Comparison of ENCODE assay signal across 20 cellular contexts in the genomic region with DNA sequence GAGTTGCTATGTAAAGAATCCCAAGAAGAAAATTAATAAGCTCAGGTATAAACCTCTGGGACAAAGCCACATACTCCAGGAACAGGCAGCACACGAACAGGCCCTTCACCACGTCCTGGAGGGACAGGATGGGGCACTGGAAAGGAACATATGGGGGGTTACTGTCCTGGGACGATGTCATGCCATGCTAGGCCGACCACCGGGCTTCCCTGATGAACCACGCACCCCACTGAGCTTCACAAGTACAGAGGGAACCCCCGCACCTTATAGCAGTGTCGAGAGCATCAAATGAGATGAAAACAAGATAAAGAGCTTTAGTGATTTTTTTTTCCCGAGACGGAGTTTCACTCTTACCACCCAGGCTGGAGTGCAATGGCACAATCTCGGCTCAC. TPM values are rescaled to one million over a fixed set of nuclear protein-coding genes. Genes with fewer than 3 reads are reported as not detected.
A peak's percentile ranks its signal among the peaks of the same experiment; 100 is the strongest.
DNase-seq lines count a peak whose midpoint lies in the region; ATAC-seq, FAIRE-seq and TF ChIP-seq lines count a peak whose summit lies in the region.
"Had no signal": no experiment of that assay in that cellular context is flagged by ENCODE, and none has a peak within 500 bp of the region (broad histone marks: within the 10 kb centered on the region; RNA-seq: fewer than 3 reads in every experiment).

No MANE protein-coding gene starts in this region.

- TF ChIP-seq POLR2A in GM12878 (IDR thresholded peaks at IDR 0.05; ENCODE audit: low read depth, low read length), result 0 out of 2 replicates have a peak, but pooled peaks have one; percentile 21

- no peaks in the 10 kb centered on the region; the same call in 2 of the 3 replicates for H3K9me3 ChIP-seq in GM12878 (replicated peaks; ENCODE audit: control insufficient read depth, insufficient read depth, low read length)
- H3K9me3 ChIP-seq: ascending aorta, left ventricle myocardium inferior, testis had no signal

- H3K36me3 Mint-ChIP-seq in T-helper 1 cell treated with Interleukin-12 subunit alpha and Interleukin-12 subunit beta and Interleukin-4 antibody, amounts not matched to agents 30 μg/mL and 1 μg/mL, for 36 hours (ENCODE audit: low read depth), result peaks cover 55% of the 10 kb centered on the region
- H3K36me3 Mint-ChIP-seq in progenitor cell of endocrine pancreas (ENCODE audit: insufficient read depth), result peaks cover 26% of the 10 kb centered on the region

- peaks cover 4% of the 10 kb centered on the region for H3K4me1 Mint-ChIP-seq in T-helper 1 cell treated with Interleukin-12 subunit alpha and Interleukin-12 subunit beta and Interleukin-4 antibody, amounts not matched to agents 30 μg/mL and 1 μg/mL, for 36 hours (ENCODE audit: low read depth)
- no peaks in the 10 kb centered on the region for H3K4me1 Mint-ChIP-seq in progenitor cell of endocrine pancreas (ENCODE audit: low read depth)
- H3K4me1 Mint-ChIP-seq: nephron progenitor cell had no signal

- H3K4me1 ChIP-seq in GM12878 (ENCODE audit: control insufficient read depth, insufficient read depth, low read length), result no peaks in the 10 kb centered on the region; the same call in 1 of the 2 replicates
- H3K4me1 ChIP-seq: ascending aorta, foreskin keratinocyte had no signal

- TF ChIP-seq EP300 in GM12878 (IDR thresholded peaks at IDR 0.05; ENCODE audit: borderline replicate concordance in 1 of 2, control insufficient read depth in 1 of 2, low read depth in 2 of 2, low read length in 2 of 2), result no peak

- H3K36me3 ChIP-seq in GM12878 (ENCODE audit: control insufficient read depth in 2 of 2, insufficient read depth in 2 of 2, low read length in 1 of 2), result peaks cover 56 to 70% of the 10 kb centered on the region in 2 experiments

- RAD21 ChIA-PET in GM12878 (lab: Charles Lee; ENCODE audit: unreplicated experiment), result interaction anchor here (0.7 kb wide), 1 partner anchor 10 kb away, joined by 4 read pairs; no protein-coding TSS in a partner anchor

- H3K4me2 ChIP-seq in GM12878 (ENCODE audit: control insufficient read depth, insufficient read depth), result no peak overlapping the region

- H3K27ac ChIP-seq in GM12878 (ENCODE audit: control insufficient read depth, insufficient read depth), result no peak overlapping the region
- H3K27ac ChIP-seq: 22Rv1, ascending aorta, foreskin keratinocyte, left ventricle myocardium inferior had no signal

- CTCF ChIA-PET in GM12878 (lab: Yijun Ruan, JAX), result interaction anchor here (0.6 to 2.1 kb wide), 2 partner anchors 10 to 249 kb away, joined by 3 to 10 read pairs; no protein-coding TSS in a partner anchor

- H3K9me3 Mint-ChIP-seq in T-helper 1 cell treated with Interleukin-12 subunit alpha and Interleukin-12 subunit beta and Interleukin-4 antibody, amounts not matched to agents 30 μg/mL and 1 μg/mL, for 36 hours, result no peaks in the 10 kb centered on the region
- no peaks in the 10 kb centered on the region for H3K9me3 Mint-ChIP-seq in progenitor cell of endocrine pancreas (ENCODE audit: low read depth)
- H3K9me3 Mint-ChIP-seq: nephron progenitor cell had no signal

- H4K20me1 ChIP-seq in GM12878 (ENCODE audit: control insufficient read depth, insufficient read depth), result no peaks in the 10 kb centered on the region; the same call in 1 of the 2 replicates

- TF ChIP-seq CTCF in GM13977 (IDR thresholded peaks at IDR 0.05; ENCODE audit: extremely low read depth, insufficient read depth, missing control alignments), result no peak
- no peak for TF ChIP-seq CTCF in GM12878 (IDR thresholded peaks at IDR 0.05 in 2 of 3, conservative IDR thresholded peaks at IDR 0.05 in 1 of 3; ENCODE audit: control insufficient read depth in 2 of 3, extremely low read depth in 1 of 3, insufficient read depth in 1 of 3, low read depth in 3 of 3, low read length in 3 of 3)
- no peak for TF ChIP-seq CTCF in progenitor cell of endocrine pancreas (IDR thresholded peaks at IDR 0.05; ENCODE audit: unreplicated experiment)

- H3K27ac Mint-ChIP-seq in T-helper 1 cell treated with Interleukin-12 subunit alpha and Interleukin-12 subunit beta and Interleukin-4 antibody, amounts not matched to agents 30 μg/mL and 1 μg/mL, for 36 hours, result peak overlapping the region; percentile 11
- H3K27ac Mint-ChIP-seq in progenitor cell of endocrine pancreas, result peak overlapping the region; percentile 20
- H3K27ac Mint-ChIP-seq: nephron progenitor cell had no signal

- BruUV-seq in GM12878 (replicated peaks; lab: Mats Ljungman, UMichigan), result no TSS peak

- no peaks in the 10 kb centered on the region for H3K27me3 ChIP-seq in GM12878 (replicated peaks in 1 of 2; ENCODE audit: control insufficient read depth in 2 of 2, insufficient read depth in 2 of 2, low read length in 1 of 2)
- H3K27me3 ChIP-seq: ascending aorta, foreskin keratinocyte, testis had no signal

- WGBS in GM12878 (ENCODE audit: insufficient coverage, insufficient replicate concordance, low lambda C conversion rate, missing lambda C conversion rate), result 89% methylated on average over 11 of the region's 11 CpGs

- in situ Hi-C loops in GM13977 (cut with MboI; ENCODE audit: low pct_unique_long_range_greater_than_20kb, low sequenced_read_pairs, unreplicated experiment), result no loop called here
- in situ Hi-C loops in GM12878 (cut with MboI), result loop anchor here (25.0 kb wide), 1 partner anchor 182 kb away; a partner anchor contains a TSS

- H3K4me3 Mint-ChIP-seq in T-helper 1 cell treated with Interleukin-12 subunit alpha and Interleukin-12 subunit beta and Interleukin-4 antibody, amounts not matched to agents 30 μg/mL and 1 μg/mL, for 36 hours, result no peak overlapping the region
- no peak overlapping the region for H3K4me3 Mint-ChIP-seq in progenitor cell of endocrine pancreas (ENCODE audit: low read depth)
- H3K4me3 Mint-ChIP-seq: nephron progenitor cell had no signal

- TF ChIP-seq RAD21 in GM12878 (IDR thresholded peaks at IDR 0.05; ENCODE audit: insufficient read depth, low read depth, low read length), result no peak

- SMC1A ChIA-PET in GM12878 (lab: Charles Lee; ENCODE audit: uncharacterized antibody, unreplicated experiment), result interaction anchor here (1.9 kb wide), 1 partner anchor 8 kb away, joined by 6 read pairs; no protein-coding TSS in a partner anchor

- H3K79me2 ChIP-seq in GM12878 (ENCODE audit: control insufficient read depth, insufficient read depth, low read length), result no peaks in the 10 kb centered on the region; the same call in 1 of the 2 replicates

- no peak for DNase-seq in T-helper 1 cell
- DNase-seq in GM13977 (ENCODE audit: low spot score), result peak; percentile 24
- no peak for DNase-seq in GM12878 (ENCODE audit: low read depth, low spot score)
- no peak for DNase-seq in progenitor cell of endocrine pancreas (ENCODE audit: low spot score, unreplicated experiment)
- DNase-seq in NCI-H345 treated with DMSO at 0.1 percent for 48 hours (lab: John Stamatoyannopoulos, UW; ENCODE audit: unreplicated experiment), result no peak
- DNase-seq: activated naive CD4-positive, alpha-beta T cell treated with Interleukin-2 at 50 U/mL for 16 hours; DND-41; foreskin keratinocyte; KG1; left ventricle myocardium inferior; NCI-H187; NCI-H69; nephron progenitor cell; testis had no signal

- H3K27me3 Mint-ChIP-seq in T-helper 1 cell treated with Interleukin-12 subunit alpha and Interleukin-12 subunit beta and Interleukin-4 antibody, amounts not matched to agents 30 μg/mL and 1 μg/mL, for 36 hours (ENCODE audit: low read depth), result no peaks in the 10 kb centered on the region
- H3K27me3 Mint-ChIP-seq in progenitor cell of endocrine pancreas, result no peaks in the 10 kb centered on the region

- no peak overlapping the region for H2AFZ ChIP-seq in GM12878 (ENCODE audit: control insufficient read depth, low read depth, low read length)

- FAIRE-seq in GM12878 (lab: Jason Lieb, UNC), result no peak
- FAIRE-seq: TTC549 had no signal

- intact Hi-C loops in GM12878 (cut with micrococcal nuclease; ENCODE audit: unreplicated experiment), result no loop called here

- no peak overlapping the region for H3K9ac ChIP-seq in GM12878 (ENCODE audit: control insufficient read depth, insufficient read depth, low read length)

- H3K4me3 ChIP-seq in GM12878, result no peak overlapping the region
- H3K4me3 ChIP-seq: ascending aorta, left ventricle myocardium inferior, testis had no signal

- no peak for ATAC-seq in GM12878
- no peak for ATAC-seq in HG02840 (IDR thresholded peaks at IDR 0.05; ENCODE audit: low FRiP score, unreplicated experiment)
- no peak for ATAC-seq in HG03442 (IDR thresholded peaks at IDR 0.05; ENCODE audit: unreplicated experiment)

- POLR2A ChIA-PET in GM12878 (lab: Charles Lee), result no interaction called here

RNA-seq across cellular contexts. Expression of a gene that starts 19.1 kb away (rescaled TPM):
- total RNA-seq in GM12878 (2013; cell fraction: nucleolus; rRNA removed), result 30.0 and 34.7 TPM in 2 replicates
- 40.3 and 42.1 TPM in 2 replicates for total RNA-seq in GM12878 (2014; rRNA removed)
- total RNA-seq in GM12878 (2014; rRNA removed; fragmentation: Illumina TruSeq; extraction: Trizol), result 52.5 and 57.3 TPM in 2 replicates
- total RNA-seq in GM12878 (2021), result 74.3 and 80.6 TPM in 2 replicates
- 26.2 TPM for polyA plus RNA-seq in GM12878 (2011; ENCODE audit: low read depth)
- polyA plus RNA-seq in GM12878 (2011; rRNA removed), result 17.2 and 18.8 TPM in 2 replicates
- 13.0 and 14.4 TPM in 2 replicates for polyA plus RNA-seq in GM12878 (2011; cell fraction: cytosol; rRNA removed)
- polyA plus RNA-seq in GM12878 (2011; cell fraction: nucleus; rRNA removed), result 20.7 and 30.4 TPM in 2 replicates
- polyA plus RNA-seq in GM12878 (2012), result 33.0 and 35.7 TPM in 2 replicates
- 64.9 and 65.2 TPM in 2 replicates for polyA plus RNA-seq in GM12878 (2014; fragmentation: Illumina TruSeq; extraction: Trizol)
- polyA plus RNA-seq in GM12878 (2014; fragmentation: Nextera tagmentation; extraction: Ambion mirVana), result 10 to 100 TPM; 13.8 to 24.7 TPM
- polyA plus RNA-seq in GM12878 (2014; rRNA removed), result 31.6 and 36.4 TPM in 2 replicates
- polyA plus RNA-seq in GM12878 (2016; fragmentation: Nextera tagmentation; extraction: Ambion mirVana), result 10 to 100 TPM; 74.5 to 76.6 TPM
- polyA minus RNA-seq in GM12878 (2011; rRNA and poly(A)+ RNA removed), result 14.1 and 15.1 TPM in 2 replicates
- polyA minus RNA-seq in GM12878 (2011; cell fraction: cytosol; rRNA and poly(A)+ RNA removed), result 15.6 and 17.3 TPM in 2 replicates
- 6.8 and 11.3 TPM in 2 replicates for polyA minus RNA-seq in GM12878 (2011; cell fraction: nucleus; rRNA and poly(A)+ RNA removed)
- total RNA-seq in progenitor cell of endocrine pancreas, result 31.5 and 33.4 TPM in 2 replicates

RNA-seq across cellular contexts. Expression of a gene that starts 19.3 kb away (rescaled TPM):
- 1.9 and 2.9 TPM in 2 replicates for total RNA-seq in GM12878 (2013; cell fraction: nucleolus; rRNA removed)
- 2.3 and 2.5 TPM in 2 replicates for total RNA-seq in GM12878 (2014; rRNA removed)
- total RNA-seq in GM12878 (2014; rRNA removed; fragmentation: Illumina TruSeq; extraction: Trizol), result 2.4 and 2.9 TPM in 2 replicates
- total RNA-seq in GM12878 (2021), result 3.0 and 3.6 TPM in 2 replicates
- 0.94 TPM for polyA plus RNA-seq in GM12878 (2011; ENCODE audit: low read depth)
- polyA plus RNA-seq in GM12878 (2011; rRNA removed), result 1.3 and 1.5 TPM in 2 replicates
- polyA plus RNA-seq in GM12878 (2011; cell fraction: cytosol; rRNA removed), result 0.70 and 1.1 TPM in 2 replicates
- 0.72 and 1.1 TPM in 2 replicates for polyA plus RNA-seq in GM12878 (2011; cell fraction: nucleus; rRNA removed)
- polyA plus RNA-seq in GM12878 (2012), result 2.6 and 2.7 TPM in 2 replicates
- 2.3 TPM in 2 replicates for polyA plus RNA-seq in GM12878 (2014; fragmentation: Illumina TruSeq; extraction: Trizol)
- 1 to 10 TPM; 1.1 to 1.6 TPM for polyA plus RNA-seq in GM12878 (2014; fragmentation: Nextera tagmentation; extraction: Ambion mirVana)
- 2.9 and 3.0 TPM in 2 replicates for polyA plus RNA-seq in GM12878 (2014; rRNA removed)
- 1 to 10 TPM; 3.4 to 4.0 TPM for polyA plus RNA-seq in GM12878 (2016; fragmentation: Nextera tagmentation; extraction: Ambion mirVana)
- polyA minus RNA-seq in GM12878 (2011; rRNA and poly(A)+ RNA removed), result 0.72 and 1.2 TPM in 2 replicates
- polyA minus RNA-seq in GM12878 (2011; cell fraction: cytosol; rRNA and poly(A)+ RNA removed), result 0.83 and 1.1 TPM in 2 replicates
- polyA minus RNA-seq in GM12878 (2011; cell fraction: nucleus; rRNA and poly(A)+ RNA removed), result 0.36 and 1.1 TPM in 2 replicates
- 14.9 and 16.2 TPM in 2 replicates for total RNA-seq in progenitor cell of endocrine pancreas
